21 cellular contexts compared by ENCODE assay signal in the genomic region with DNA sequence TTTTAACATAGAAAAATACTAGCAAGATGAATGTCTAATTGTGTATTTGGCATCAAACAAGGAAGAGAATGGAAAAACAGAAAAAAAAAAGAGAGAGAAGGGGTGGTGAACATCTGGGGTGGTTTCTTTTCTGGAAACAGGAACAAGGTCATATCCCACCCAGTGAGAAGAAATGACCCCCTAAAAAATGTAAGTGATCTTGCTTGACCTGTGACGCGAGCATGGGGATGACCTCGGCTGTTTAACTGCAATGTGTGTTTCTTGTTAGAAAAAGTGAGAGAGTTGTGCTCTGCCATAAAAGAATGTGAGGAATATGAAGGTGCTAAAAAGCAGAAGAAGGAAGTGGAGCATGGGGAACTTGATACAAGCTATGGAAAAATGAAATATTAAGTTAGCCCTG.
"Had no signal": no experiment of that assay in that cellular context is flagged by ENCODE, and none has a peak within 500 bp of the region (broad histone marks: within the 10 kb centered on the region; RNA-seq: fewer than 3 reads in every experiment).

No MANE protein-coding gene starts in this region.

- H3K27me3 ChIP-seq: hepatocyte, neutrophil, right atrium auricular region, right lobe of liver, spleen, suprapubic skin, tibial artery, uterus had no signal

- H3K4me3 ChIP-seq: hepatocyte, left ventricle myocardium inferior, lung, right atrium auricular region, right lobe of liver, skin epidermis, spleen, suprapubic skin, thoracic aorta, tibial artery, uterus had no signal

- H3K4me2 ChIP-seq: hepatocyte had no signal

- H2AFZ ChIP-seq: hepatocyte, parathyroid adenoma had no signal

- H3K4me1 ChIP-seq: left ventricle myocardium inferior, parathyroid adenoma, right atrium auricular region, suprapubic skin, tibial artery, uterus had no signal

- H3K27ac ChIP-seq: hepatocyte, left ventricle myocardium inferior, neutrophil, parathyroid adenoma, right atrium auricular region, right lobe of liver, skin epidermis, spleen, suprapubic skin, thoracic aorta, tibial artery, uterus had no signal

- ATAC-seq: natural killer cell; right lobe of liver; stimulated activated effector memory CD8-positive, alpha-beta T cell treated with anti-CD3 and anti-CD28 coated beads, Interleukin-12 subunit alpha, Interleukin-12 subunit beta, amount 100 ng/mL, for 72 hours had no signal

- DNase-seq: islet precursor cell; left ventricle myocardium inferior; mesendoderm; naive B cell; natural killer cell; occipital lobe; right lobe of liver; spleen; stimulated activated CD4-positive, alpha-beta T cell treated with anti-CD3 and anti-CD28 coated beads, Interleukin-4, amount 100 ng/mL, for 24 hours; stimulated activated naive CD4-positive, alpha-beta T cell; tibial artery; uterus had no signal

- H3K36me3 ChIP-seq: left ventricle myocardium inferior, neutrophil, right atrium auricular region, right lobe of liver, spleen, suprapubic skin, thoracic aorta, tibial artery, uterus had no signal

- H3K9ac ChIP-seq: parathyroid adenoma had no signal

- H3K9me3 ChIP-seq: left ventricle myocardium inferior, neutrophil, right atrium auricular region, right lobe of liver, spleen, suprapubic skin, thoracic aorta, tibial artery, uterus had no signal
